In genomic region chr14:63543000-63543825, GRCh38 we compare ENCODE assay signal across 8 cellular contexts. TPM values are rescaled to one million over a fixed set of nuclear protein-coding genes. Genes with fewer than 3 reads are reported as not detected.
DNase-seq lines count a peak whose midpoint lies in the region; TF ChIP-seq lines count a peak whose summit lies in the region.

PPP2R5E (minus strand) TSS chr14:63543377; CDS start chr14:63539685, 3,692 bp downstream.

- H3K4ac ChIP-seq in H9 (ENCODE audit: low read depth, low read length) = no peak within 1 kb of the TSS

- WGBS in H9 (ENCODE audit: extremely low coverage, insufficient read length, low lambda C conversion rate) = no CpG with 5 or more reads among the region's 78 CpGs

- H2AK5ac ChIP-seq in H9 (ENCODE audit: insufficient read length, low read length) = no peak within 1 kb of the TSS

- peaks cover 3% of the 10 kb centered on the region for H3K79me1 ChIP-seq in H9 (ENCODE audit: insufficient read depth, low read depth, low read length, poor library complexity, severe bottlenecking)

- no peak within 1 kb of the TSS for H4K91ac ChIP-seq in H9 (ENCODE audit: insufficient read length, low read depth, low read length)

- H3K18ac ChIP-seq in H9 (ENCODE audit: insufficient read length, low read depth, low read length) = peak within 1 kb of the TSS; percentile 87

- no peak within 1 kb of the TSS for H3K23ac ChIP-seq in H9 (ENCODE audit: insufficient read length, low read depth, low read length)

- H3K27ac ChIP-seq in H9 (ENCODE audit: insufficient read length, low read depth, low read length) = peak within 1 kb of the TSS; percentile 58

- H3K9ac ChIP-seq in H9 (ENCODE audit: extremely low read depth, insufficient read length, low read length) = peak within 1 kb of the TSS; percentile 88

- H3T11ph ChIP-seq in H9 (ENCODE audit: low read length) = no peak within 1 kb of the TSS

- peak within 1 kb of the TSS; percentile 32 for H2BK20ac ChIP-seq in H9 (ENCODE audit: low read depth, low read length, poor library complexity, severe bottlenecking)

- H3K23me2 ChIP-seq in H9 (ENCODE audit: insufficient read length, low read depth, low read length, poor library complexity, severe bottlenecking) = peaks cover 5% of the 10 kb centered on the region

- H3K36me3 ChIP-seq in MG63 = peaks cover 4% of the 10 kb centered on the region

- peaks cover 10% of the 10 kb centered on the region; the same call in 1 of the 2 replicates for H3K79me2 ChIP-seq in H9 (ENCODE audit: insufficient read depth, low read length)

- peak within 1 kb of the TSS; percentile 90 for H2AFZ ChIP-seq in H9 (ENCODE audit: low read length)

- H4K5ac ChIP-seq in H9 (ENCODE audit: insufficient read length, low read depth, low read length) = no peak within 1 kb of the TSS

- H3K4me3 ChIP-seq in MG63 (peak within 1 kb of the TSS; percentile 83), fibroblast of the aortic adventitia (ENCODE audit: low read depth, low read length) (peak within 1 kb of the TSS; percentile 95)

- no peak within 1 kb of the TSS for H2BK120ac ChIP-seq in H9 (ENCODE audit: low read depth, low read length, poor library complexity, severe bottlenecking)

- TF ChIP-seq CTCF in H9 (conservative IDR thresholded peaks at IDR 0.05) = no peak
- TF ChIP-seq CTCF in fibroblast of the aortic adventitia (IDR thresholded peaks at IDR 0.05; ENCODE audit: insufficient read depth, low read length) = peak; percentile 3
- TF ChIP-seq CTCF in nephron (IDR thresholded peaks at IDR 0.05; ENCODE audit: unreplicated experiment in 3 of 3) = no peak

- H2BK12ac ChIP-seq in H9 (ENCODE audit: insufficient read length, low read depth, low read length) = peak within 1 kb of the TSS; percentile 83

- DNase-seq in ELR (ENCODE audit: low read depth) (peak; percentile 99), H9 (peak; percentile 99), MG63 (peak; percentile 96), SHP77 treated with DMSO at 0.1 percent for 48 hours (lab: John Stamatoyannopoulos, UW) (peak; percentile 92), fibroblast of the aortic adventitia (ENCODE audit: low read depth) (peak; percentile 99)
- DNase-seq in activated effector memory CD4-positive, alpha-beta T cell treated with anti-CD3 and anti-CD28 coated beads, Interleukin-2, amount 50 U/mL, for 16 hours = peak; percentile 99

- H3K27me3 ChIP-seq in H9 (ENCODE audit: insufficient read depth, low read length) = no peaks in the 10 kb centered on the region
- no peaks in the 10 kb centered on the region for H3K27me3 ChIP-seq in MG63

- no peak within 1 kb of the TSS for H2BK15ac ChIP-seq in H9 (ENCODE audit: low read depth, low read length)

- H3K56ac ChIP-seq in H9 (ENCODE audit: insufficient read length, low read depth, low read length) = no peak within 1 kb of the TSS

- no peaks in the 10 kb centered on the region for H3K9me3 Mint-ChIP-seq in H9
- no peaks in the 10 kb centered on the region for H3K9me3 Mint-ChIP-seq in nephron
- no peaks in the 10 kb centered on the region for H3K9me3 Mint-ChIP-seq in stimulated activated naive CD8-positive, alpha-beta T cell treated with anti-CD3 and anti-CD28 coated beads, Interleukin-15, Interleukin-2, amounts not matched to agents 100 ng/mL and 50 ng/mL, for 24 hours

- H3K4me1 Mint-ChIP-seq in H9 = peaks cover 19% of the 10 kb centered on the region in 2 experiments
- H3K4me1 Mint-ChIP-seq in nephron = peaks cover 33% of the 10 kb centered on the region
- H3K4me1 Mint-ChIP-seq in stimulated activated naive CD8-positive, alpha-beta T cell treated with anti-CD3 and anti-CD28 coated beads, Interleukin-15, Interleukin-2, amounts not matched to agents 100 ng/mL and 50 ng/mL, for 24 hours (ENCODE audit: low read depth) = peaks cover 35% of the 10 kb centered on the region

- no peaks in the 10 kb centered on the region for H3K9me3 ChIP-seq in H9 (ENCODE audit: control insufficient read depth, low read depth, low read length)
- no peaks in the 10 kb centered on the region for H3K9me3 ChIP-seq in MG63

- H3K4me2 ChIP-seq in H9 (ENCODE audit: insufficient read depth, insufficient read length, low read length) = peak within 1 kb of the TSS; percentile 91

- H3K4me3 Mint-ChIP-seq in H9 (peak within 1 kb of the TSS; percentile 82 to 92), nephron (peak within 1 kb of the TSS; percentile 92 to 99 (median 95))
- peak within 1 kb of the TSS; percentile 92 for H3K4me3 Mint-ChIP-seq in stimulated activated naive CD8-positive, alpha-beta T cell treated with anti-CD3 and anti-CD28 coated beads, Interleukin-15, Interleukin-2, amounts not matched to agents 100 ng/mL and 50 ng/mL, for 24 hours

- no peaks in the 10 kb centered on the region for H4K20me1 ChIP-seq in H9 (ENCODE audit: control insufficient read depth, insufficient read depth, insufficient read length)

- H3K27me3 Mint-ChIP-seq in H9 (ENCODE audit: low read depth) (no peaks in the 10 kb centered on the region), nephron (ENCODE audit: low read depth) (no peaks in the 10 kb centered on the region)
- no peaks in the 10 kb centered on the region for H3K27me3 Mint-ChIP-seq in stimulated activated naive CD8-positive, alpha-beta T cell treated with anti-CD3 and anti-CD28 coated beads, Interleukin-15, Interleukin-2, amounts not matched to agents 100 ng/mL and 50 ng/mL, for 24 hours

- peaks cover 12 to 20% (median 16%) of the 10 kb centered on the region in 3 experiments for H3K36me3 Mint-ChIP-seq in H9 (ENCODE audit: insufficient read depth in 1 of 3, low read depth in 3 of 3)
- peaks cover 14% of the 10 kb centered on the region for H3K36me3 Mint-ChIP-seq in nephron (ENCODE audit: low read depth)
- H3K36me3 Mint-ChIP-seq in stimulated activated naive CD8-positive, alpha-beta T cell treated with anti-CD3 and anti-CD28 coated beads, Interleukin-15, Interleukin-2, amounts not matched to agents 100 ng/mL and 50 ng/mL, for 24 hours (ENCODE audit: low read depth) = peaks cover 18% of the 10 kb centered on the region

- H2BK5ac ChIP-seq in H9 (ENCODE audit: insufficient read length, low read length) = no peak within 1 kb of the TSS

- H4K8ac ChIP-seq in H9 (replicated peaks; ENCODE audit: insufficient read length, low read depth, low read length) = no peak within 1 kb of the TSS

- 0 out of 2 replicates have a peak, but pooled peaks cover 4% of the 10 kb centered on the region for H3K4me1 ChIP-seq in H9 (ENCODE audit: insufficient read depth, low read length)

- H3K27ac Mint-ChIP-seq in H9 (peak within 1 kb of the TSS; percentile 95 to 96 (median 95)), nephron (peak within 1 kb of the TSS; percentile 76 to 98 (median 95))
- peak within 1 kb of the TSS; percentile 84 for H3K27ac Mint-ChIP-seq in stimulated activated naive CD8-positive, alpha-beta T cell treated with anti-CD3 and anti-CD28 coated beads, Interleukin-15, Interleukin-2, amounts not matched to agents 100 ng/mL and 50 ng/mL, for 24 hours

- peak within 1 kb of the TSS; percentile 95 for H3K14ac ChIP-seq in H9 (ENCODE audit: insufficient read depth, low read length)

RNA-seq across cellular contexts. Expression of gene PPP2R5E, which starts in this region (rescaled TPM):
- total RNA-seq in H9 (2021) = 63.0 and 65.8 TPM in 2 replicates
- total RNA-seq in MG63 (2014; rRNA removed; shearing (Covaris generic); ENCODE audit: low replicate concordance) = 9.2 and 13.2 TPM in 2 replicates
- total RNA-seq in fibroblast of the aortic adventitia (ENCODE audit: low replicate concordance) = 16.0 and 31.7 TPM in 2 replicates

Comparison
In these comparisons a context has a peak if more than half of its experiments do, and no peak if none do; other contexts are left out.
1. Peak in every context shown above with its lines: DNase-seq, H3K4me3 ChIP-seq and H3K27ac ChIP-seq.